Comparison of ENCODE assay signal across 8 cellular contexts in genomic region chr1:70567167-70567566, GRCh38.
"Had no signal": no experiment of that assay in that cellular context is flagged by ENCODE, and none has a peak within 500 bp of the region (broad histone marks: within the 10 kb centered on the region; RNA-seq: fewer than 3 reads in every experiment).

No MANE protein-coding gene starts in this region.

- H3K4me3 ChIP-seq: GM23338, HAP-1 had no signal

- DNase-seq: H7, HFFc6, KBM-7 had no signal

- H3K27ac ChIP-seq: HL-60, KMS-11 had no signal

- H3K4me2 ChIP-seq: GM23338, KMS-11 had no signal

- H3K36me3 ChIP-seq: HAP-1 had no signal

- H3K9me3 ChIP-seq: HAP-1 had no signal

- ATAC-seq: GM23338, HCT116 had no signal

- H3K9ac ChIP-seq: KMS-11 had no signal
